In the genomic region with DNA sequence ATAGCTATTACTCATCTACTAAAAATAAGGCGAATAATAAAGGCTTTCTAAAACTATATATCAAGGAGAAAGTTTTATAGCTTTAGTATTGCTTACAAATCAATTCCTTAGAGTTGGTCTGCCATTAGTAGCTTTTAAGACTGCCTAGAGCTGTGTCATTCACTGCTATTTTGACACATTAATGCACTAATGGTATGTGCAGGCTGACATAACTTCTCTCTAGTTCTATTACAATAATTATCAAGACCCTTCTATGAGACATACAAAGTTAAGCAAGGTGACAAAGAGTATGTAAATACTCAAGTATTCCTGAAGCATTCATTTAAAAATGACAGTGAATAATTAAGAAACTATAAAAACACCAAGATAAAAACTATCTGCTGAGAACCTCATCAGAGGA, we compare ENCODE assay signal across 30 cellular contexts.
"Had no signal": no experiment of that assay in that cellular context is flagged by ENCODE, and none has a peak within 500 bp of the region (broad histone marks: within the 10 kb centered on the region; RNA-seq: fewer than 3 reads in every experiment).

No MANE protein-coding gene starts in this region.

- H3K9me3 ChIP-seq: adrenal gland, ascending aorta, body of pancreas, breast epithelium had no signal

- H3K4me3 ChIP-seq: adrenal gland, ascending aorta, body of pancreas, breast epithelium, cardiac muscle cell had no signal

- H3K27me3 ChIP-seq: adrenal gland, ascending aorta, body of pancreas, brain microvascular endothelial cell, breast epithelium, cardiac muscle cell had no signal

- DNase-seq: activated effector memory CD4-positive, alpha-beta T cell treated with anti-CD3 and anti-CD28 coated beads, Interleukin-2, amount 50 U/mL, for 16 hours; activated effector memory CD4-positive, alpha-beta T cell treated with Interleukin-2 at 50 U/mL for 16 hours; activated gamma-delta T cell; activated gamma-delta T cell treated with Interleukin-2 at 50 U/mL for 16 hours; activated naive CD4-positive, alpha-beta T cell; activated naive CD4-positive, alpha-beta T cell treated with anti-CD3 and anti-CD28 coated beads for 36 hours; activated naive CD4-positive, alpha-beta T cell treated with anti-CD3 and anti-CD28 coated beads, Interleukin-2, amount 10 ng/mL, durations not matched to agents 7 days and 5 days; activated naive CD4-positive, alpha-beta T cell treated with anti-CD3 and anti-CD28 coated beads, Interleukin-2, amount 50 U/mL, for 16 hours; activated naive CD4-positive, alpha-beta T cell treated with Interleukin-2 at 50 U/mL for 16 hours; activated naive CD8-positive, alpha-beta T cell treated with anti-CD3 and anti-CD28 coated beads for 36 hours; activated naive CD8-positive, alpha-beta T cell treated with anti-CD3 and anti-CD28 coated beads, Interleukin-2, amount 10 ng/mL, durations not matched to agents 7 days and 5 days; activated naive CD8-positive, alpha-beta T cell treated with anti-CD3 and anti-CD28 coated beads, Interleukin-2, amount 50 U/mL, for 24 hours; activated T-cell treated with anti-CD3 and anti-CD28 coated beads, Interleukin-2, amount 50 U/mL, for 1 hour; activated T-cell treated with anti-CD3 and anti-CD28 coated beads, Interleukin-2, amount 50 U/mL, for 24 hours; activated T-cell treated with anti-CD3 and anti-CD28 coated beads, Interleukin-2, amount 50 U/mL, for 4 hours; activated T-cell treated with anti-CD3 and anti-CD28 coated beads, Interleukin-2, amount 50 U/mL, for 48 hours; activated T-cell treated with anti-CD3 and anti-CD28 coated beads, Interleukin-2, amount 50 U/mL, for 72 hours; adrenal gland; amniotic stem cell; amygdala; anterior cingulate cortex; aorta; body of pancreas; brain microvascular endothelial cell; caudate nucleus; central memory CD4-positive, alpha-beta T cell; cerebellar nuclear complex had no signal

- H3K27ac ChIP-seq: adrenal gland, ascending aorta, body of pancreas, brain microvascular endothelial cell, breast epithelium, cardiac muscle cell had no signal

- H3K36me3 ChIP-seq: adrenal gland, ascending aorta, brain microvascular endothelial cell, breast epithelium, cardiac muscle cell had no signal
